ENCODE assay signal across 8 cellular contexts in the genomic region with DNA sequence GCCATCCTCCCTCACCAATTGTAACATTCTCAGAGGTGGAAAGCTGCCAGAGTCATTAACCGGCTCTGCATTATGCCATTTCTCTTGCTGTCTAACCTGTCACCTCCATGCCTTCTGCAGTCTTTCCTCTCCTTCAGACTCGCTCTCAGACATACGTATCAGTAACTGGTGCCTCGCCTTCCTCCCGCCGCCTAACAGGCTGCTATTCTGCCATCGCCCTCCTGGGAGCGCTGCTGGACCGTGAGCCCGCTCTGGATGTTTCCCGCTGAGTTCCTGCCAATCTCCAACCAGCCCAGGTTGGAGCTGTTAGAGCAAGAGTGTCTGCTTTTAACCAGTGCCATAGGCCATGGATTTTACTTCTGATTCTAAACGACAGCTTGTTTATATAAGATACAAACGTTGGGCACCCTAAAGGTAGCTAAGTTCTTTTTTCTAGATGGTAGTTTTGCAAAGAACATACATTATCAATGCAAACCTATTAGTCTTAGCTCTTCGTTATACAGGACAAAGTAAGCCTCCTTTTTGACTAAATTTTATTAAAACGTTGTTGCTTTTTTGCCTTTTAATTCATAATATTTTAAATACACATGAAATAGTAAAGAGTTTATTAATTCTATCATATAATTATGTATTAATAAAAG. TPM values are rescaled to one million over a fixed set of nuclear protein-coding genes. Genes with fewer than 3 reads are reported as not detected.
DNase-seq lines count a peak whose midpoint lies in the region; ATAC-seq, FAIRE-seq and TF ChIP-seq lines count a peak whose summit lies in the region.

No MANE protein-coding gene starts in this region.

- H3K4me1 ChIP-seq in A549 (peaks cover 13% of the 10 kb centered on the region; the same call in 2 of the 3 replicates), colonic mucosa (no peaks in the 10 kb centered on the region), liver (ENCODE audit: control insufficient read depth in 4 of 4, insufficient read depth in 4 of 4, low read length in 3 of 4) (peaks cover 0 to 4% (median under 1%) of the 10 kb centered on the region in 4 donors)

- H3K36me3 ChIP-seq in colonic mucosa = no peaks in the 10 kb centered on the region
- no peaks in the 10 kb centered on the region for H3K36me3 ChIP-seq in liver (ENCODE audit: control insufficient read depth in 4 of 4, insufficient read depth in 3 of 4, low read depth in 1 of 4, low read length in 3 of 4)

- no peak for FAIRE-seq in A549 (lab: Jason Lieb, UNC)

- peak overlapping the region; percentile 69 for H3K4me2 ChIP-seq in A549

- CTCF ChIA-PET in A549 (lab: Yijun Ruan, JAX) = interaction anchor here (0.7 to 5.4 kb wide), 27 partner anchors 9 to 415 kb away, joined by 3 to 53 read pairs (median 3); a partner anchor contains a TSS

- intact Hi-C loops in colonic mucosa (cut with DNase I) = loop anchor here (10.0 kb wide), 1 partner anchor 95 kb away; no protein-coding TSS in a partner anchor

- peak; percentile 79 for TF ChIP-seq CTCF in A549 (IDR thresholded peaks at IDR 0.05)
- TF ChIP-seq CTCF in colonic mucosa (IDR thresholded peaks at IDR 0.05) = peak; percentile 88
- TF ChIP-seq CTCF in liver (IDR thresholded peaks at IDR 0.05; ENCODE audit: low read depth, low read length, missing input control) = peak; percentile 82

- TF ChIP-seq POLR2A in A549 (IDR thresholded peaks at IDR 0.05; ENCODE audit: low read length) = no peak

- POLR2A ChIA-PET in A549 (lab: Yijun Ruan, JAX) = interaction anchor here (1.0 kb wide), 1 partner anchor 192 kb away, joined by 5 read pairs; a partner anchor contains a TSS

- WGBS in A549 (ENCODE audit: missing lambda C conversion rate) = 11% methylated on average over 13 of the region's 15 CpGs
- WGBS in liver = 12% methylated on average over 15 of the region's 15 CpGs

- H3K27me3 ChIP-seq in colonic mucosa = no peaks in the 10 kb centered on the region
- H3K27me3 ChIP-seq in liver (ENCODE audit: control insufficient read depth in 4 of 4, insufficient read depth in 4 of 4, low read length in 3 of 4) = no peaks in the 10 kb centered on the region

- peak; percentile 94 to 99 for ATAC-seq in A549
- ATAC-seq in GM18511 (IDR thresholded peaks at IDR 0.05; ENCODE audit: unreplicated experiment) = peak; percentile 96
- peak; percentile 91 for ATAC-seq in HG02970 (IDR thresholded peaks at IDR 0.05; ENCODE audit: low FRiP score, unreplicated experiment)

- H3K27ac ChIP-seq in A549 (peak overlapping the region; percentile 36 to 61; a peak in 1 of 6 replicates), colonic mucosa (no peak overlapping the region), liver (ENCODE audit: low read depth in 1 of 2, low read length in 2 of 2) (no peak overlapping the region)

- no peak for TF ChIP-seq EP300 in A549 (IDR thresholded peaks at IDR 0.05)

- H3K4me3 ChIP-seq in A549 (no peak overlapping the region), colonic mucosa (no peak overlapping the region), liver (ENCODE audit: low read depth in 1 of 3, low read length in 3 of 3) (no peak overlapping the region)

- H3K9ac ChIP-seq in colonic mucosa (ENCODE audit: low read depth in 2 of 2, low read length in 2 of 2) = no peak overlapping the region
- no peak overlapping the region for H3K9ac ChIP-seq in liver (ENCODE audit: low read depth in 1 of 2, low read length in 2 of 2)

- DNase-seq in A549 (ENCODE audit: low read depth in 1 of 2, low spot score in 1 of 2) = peak; percentile 38 to 71
- DNase-seq in NCI-H2227 (lab: John Stamatoyannopoulos, UW; ENCODE audit: unreplicated experiment) = peak; percentile 82
- DNase-seq in activated CD4-positive, alpha-beta T cell treated with anti-CD3 and anti-CD28 coated beads for 48 hours = peak; percentile 81
- peak; percentile 65 for DNase-seq in colonic mucosa
- DNase-seq in stimulated activated CD4-positive, alpha-beta T cell treated with anti-CD3 and anti-CD28 coated beads, TNF-alpha, amount 100 ng/mL, for 24 hours (ENCODE audit: low read depth in 3 of 3) = peak; percentile 22 to 58 (median 31)

- peak; percentile 94 to 96 for TF ChIP-seq RAD21 in A549 (conservative IDR thresholded peaks at IDR 0.05 in 1 of 2, IDR thresholded peaks at IDR 0.05 in 1 of 2)
- peak; percentile 96 to 97 for TF ChIP-seq RAD21 in liver (IDR thresholded peaks at IDR 0.05)

- H3K9me3 ChIP-seq in A549 = no peaks in the 10 kb centered on the region
- no peaks in the 10 kb centered on the region for H3K9me3 ChIP-seq in colonic mucosa
- no peaks in the 10 kb centered on the region for H3K9me3 ChIP-seq in liver (ENCODE audit: control insufficient read depth in 4 of 4, low read length in 3 of 4)

TF ChIP-seq in A549, 52 proteins besides CTCF, POLR2A, EP300 and RAD21:
- TF ChIP-seq BHLHE40 (IDR thresholded peaks at IDR 0.05; ENCODE audit: low read depth, low read length) = no peak
- TF ChIP-seq SMC3 (IDR thresholded peaks at IDR 0.05) = peak; percentile 85
- no peak for TF ChIP-seq ZSCAN20 (CRISPR knock-in tag; IDR thresholded peaks at IDR 0.05)
- no peak for TF ChIP-seq CHD2 (IDR thresholded peaks at IDR 0.05; ENCODE audit: low read length, partially characterized antibody)
- no peak for TF ChIP-seq PHF8 (IDR thresholded peaks at IDR 0.05; ENCODE audit: borderline replicate concordance, low read depth)
- TF ChIP-seq GATA3 (IDR thresholded peaks at IDR 0.05; ENCODE audit: borderline replicate concordance) = no peak
- TF ChIP-seq NPAS2 (CRISPR knock-in tag; IDR thresholded peaks at IDR 0.05; ENCODE audit: borderline replicate concordance) = no peak

TF ChIP-seq in liver, 16 proteins besides CTCF, POLR2A, EP300 and RAD21 (continues in another document):
- TF ChIP-seq HNF4G (IDR thresholded peaks at IDR 0.05) (no peak), HNF4A (conservative IDR thresholded peaks at IDR 0.05) (no peak), RXRA (IDR thresholded peaks at IDR 0.05) (no peak), TAF1 (conservative IDR thresholded peaks at IDR 0.05) (no peak), YY1 (IDR thresholded peaks at IDR 0.05) (no peak), GABPA (IDR thresholded peaks at IDR 0.05 in 1 of 2, conservative IDR thresholded peaks at IDR 0.05 in 1 of 2) (no peak), FOXA1 (IDR thresholded peaks at IDR 0.05) (no peak), SP1 (IDR thresholded peaks at IDR 0.05) (no peak), JUND (IDR thresholded peaks at IDR 0.05) (no peak), FOXA2 (IDR thresholded peaks at IDR 0.05) (no peak)
- TF ChIP-seq, protein P1, sequence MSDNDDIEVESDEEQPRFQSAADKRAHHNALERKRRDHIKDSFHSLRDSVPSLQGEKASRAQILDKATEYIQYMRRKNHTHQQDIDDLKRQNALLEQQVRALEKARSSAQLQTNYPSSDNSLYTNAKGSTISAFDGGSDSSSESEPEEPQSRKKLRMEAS (IDR thresholded peaks at IDR 0.05) = no peak
- TF ChIP-seq, protein P2, sequence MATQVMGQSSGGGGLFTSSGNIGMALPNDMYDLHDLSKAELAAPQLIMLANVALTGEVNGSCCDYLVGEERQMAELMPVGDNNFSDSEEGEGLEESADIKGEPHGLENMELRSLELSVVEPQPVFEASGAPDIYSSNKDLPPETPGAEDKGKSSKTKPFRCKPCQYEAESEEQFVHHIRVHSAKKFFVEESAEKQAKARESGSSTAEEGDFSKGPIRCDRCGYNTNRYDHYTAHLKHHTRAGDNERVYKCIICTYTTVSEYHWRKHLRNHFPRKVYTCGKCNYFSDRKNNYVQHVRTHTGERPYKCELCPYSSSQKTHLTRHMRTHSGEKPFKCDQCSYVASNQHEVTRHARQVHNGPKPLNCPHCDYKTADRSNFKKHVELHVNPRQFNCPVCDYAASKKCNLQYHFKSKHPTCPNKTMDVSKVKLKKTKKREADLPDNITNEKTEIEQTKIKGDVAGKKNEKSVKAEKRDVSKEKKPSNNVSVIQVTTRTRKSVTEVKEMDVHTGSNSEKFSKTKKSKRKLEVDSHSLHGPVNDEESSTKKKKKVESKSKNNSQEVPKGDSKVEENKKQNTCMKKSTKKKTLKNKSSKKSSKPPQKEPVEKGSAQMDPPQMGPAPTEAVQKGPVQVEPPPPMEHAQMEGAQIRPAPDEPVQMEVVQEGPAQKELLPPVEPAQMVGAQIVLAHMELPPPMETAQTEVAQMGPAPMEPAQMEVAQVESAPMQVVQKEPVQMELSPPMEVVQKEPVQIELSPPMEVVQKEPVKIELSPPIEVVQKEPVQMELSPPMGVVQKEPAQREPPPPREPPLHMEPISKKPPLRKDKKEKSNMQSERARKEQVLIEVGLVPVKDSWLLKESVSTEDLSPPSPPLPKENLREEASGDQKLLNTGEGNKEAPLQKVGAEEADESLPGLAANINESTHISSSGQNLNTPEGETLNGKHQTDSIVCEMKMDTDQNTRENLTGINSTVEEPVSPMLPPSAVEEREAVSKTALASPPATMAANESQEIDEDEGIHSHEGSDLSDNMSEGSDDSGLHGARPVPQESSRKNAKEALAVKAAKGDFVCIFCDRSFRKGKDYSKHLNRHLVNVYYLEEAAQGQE (IDR thresholded peaks at IDR 0.05) = no peak
- TF ChIP-seq, protein P3, sequence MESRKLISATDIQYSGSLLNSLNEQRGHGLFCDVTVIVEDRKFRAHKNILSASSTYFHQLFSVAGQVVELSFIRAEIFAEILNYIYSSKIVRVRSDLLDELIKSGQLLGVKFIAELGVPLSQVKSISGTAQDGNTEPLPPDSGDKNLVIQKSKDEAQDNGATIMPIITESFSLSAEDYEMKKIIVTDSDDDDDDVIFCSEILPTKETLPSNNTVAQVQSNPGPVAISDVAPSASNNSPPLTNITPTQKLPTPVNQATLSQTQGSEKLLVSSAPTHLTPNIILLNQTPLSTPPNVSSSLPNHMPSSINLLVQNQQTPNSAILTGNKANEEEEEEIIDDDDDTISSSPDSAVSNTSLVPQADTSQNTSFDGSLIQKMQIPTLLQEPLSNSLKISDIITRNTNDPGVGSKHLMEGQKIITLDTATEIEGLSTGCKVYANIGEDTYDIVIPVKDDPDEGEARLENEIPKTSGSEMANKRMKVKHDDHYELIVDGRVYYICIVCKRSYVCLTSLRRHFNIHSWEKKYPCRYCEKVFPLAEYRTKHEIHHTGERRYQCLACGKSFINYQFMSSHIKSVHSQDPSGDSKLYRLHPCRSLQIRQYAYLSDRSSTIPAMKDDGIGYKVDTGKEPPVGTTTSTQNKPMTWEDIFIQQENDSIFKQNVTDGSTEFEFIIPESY (IDR thresholded peaks at IDR 0.05) = no peak
- TF ChIP-seq, protein P4, sequence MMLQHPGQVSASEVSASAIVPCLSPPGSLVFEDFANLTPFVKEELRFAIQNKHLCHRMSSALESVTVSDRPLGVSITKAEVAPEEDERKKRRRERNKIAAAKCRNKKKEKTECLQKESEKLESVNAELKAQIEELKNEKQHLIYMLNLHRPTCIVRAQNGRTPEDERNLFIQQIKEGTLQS (IDR thresholded peaks at IDR 0.05) = no peak

RNA-seq across cellular contexts. Expression of a gene that starts 59.5 kb away (rescaled TPM):
- 29.1 and 42.0 TPM in 2 replicates for polyA plus RNA-seq in A549 (2011; rRNA removed)
- polyA plus RNA-seq in A549 (2012; cell fraction: cytosol; rRNA removed) = 16.0 and 16.3 TPM in 2 replicates
- polyA plus RNA-seq in A549 (2012; cell fraction: nucleus; rRNA removed) = 14.7 and 17.9 TPM in 2 replicates
- polyA plus RNA-seq in A549 (2017; fragmentation: RNase III; extraction: RNeasy Plus Mini Kit Qiagen cat#74134 plus additional on column Dnase treatment) = 22.1 to 25.8 TPM (median 23.4 TPM) in 3 replicates
- 17.1 and 17.3 TPM in 2 replicates for polyA minus RNA-seq in A549 (2011; rRNA and poly(A)+ RNA removed)
- 1 to 10 TPM; 2.5 to 6.1 TPM for total RNA-seq in colonic mucosa
- 10 to 100 TPM in 1 of 2 donors, under 1 TPM in 1; 0.08 to 11.0 TPM for total RNA-seq in liver
- polyA plus RNA-seq in liver = under 1 TPM; 0.07 to 0.29 TPM

Comparison
In these comparisons a context has a peak if more than half of its experiments do, and no peak if none do; other contexts are left out.
1. DNase-seq: peak in every context shown above with its lines; median percentile 82 in NCI-H2227; 81 in activated CD4-positive, alpha-beta T cell treated with anti-CD3 and anti-CD28 coated beads for 48 hours; 65 in colonic mucosa; 54 in A549; 31 in stimulated activated CD4-positive, alpha-beta T cell treated with anti-CD3 and anti-CD28 coated beads, TNF-alpha, amount 100 ng/mL, for 24 hours.
2. H3K27ac ChIP-seq: peak in A549 (2 of 2); none in colonic mucosa (single experiment) and liver (0 of 2).
3. Peak in every context shown above with its lines, with median percentiles within 50 percentile points of each other: ATAC-seq and CTCF ChIP-seq.